ENCODE assay signal across 12 cellular contexts in genomic region chr9:90107021-90107771, GRCh38.
DNase-seq lines count a peak whose midpoint lies in the region; ATAC-seq and TF ChIP-seq lines count a peak whose summit lies in the region.
"Had no signal": no experiment of that assay in that cellular context is flagged by ENCODE, and none has a peak within 500 bp of the region (broad histone marks: within the 10 kb centered on the region; RNA-seq: fewer than 3 reads in every experiment).

No MANE protein-coding gene starts in this region.

- no peaks in the 10 kb centered on the region for H3K79me2 ChIP-seq in GM23338 (replicated peaks; ENCODE audit: insufficient read depth)

- H3K27me3 ChIP-seq in upper lobe of right lung (no peaks in the 10 kb centered on the region), GM23338 (ENCODE audit: insufficient read depth) (no peaks in the 10 kb centered on the region)
- H3K27me3 ChIP-seq: spleen had no signal

- peaks cover 13% of the 10 kb centered on the region for H3K4me1 ChIP-seq in upper lobe of right lung
- H3K4me1 ChIP-seq in GM23338 (ENCODE audit: insufficient read depth): no peaks in the 10 kb centered on the region

- H2AFZ ChIP-seq in GM23338: no peak overlapping the region

- H3K9me2 ChIP-seq in GM23338 (ENCODE audit: insufficient read depth): no peaks in the 10 kb centered on the region

- no peak overlapping the region for H3K4me3 ChIP-seq in upper lobe of right lung
- H3K4me3 ChIP-seq in GM23338: no peak overlapping the region
- H3K4me3 ChIP-seq: K562, spleen had no signal

- H3K9me3 Mint-ChIP-seq in GM23338: peaks cover 11% of the 10 kb centered on the region

- H4K20me1 ChIP-seq in GM23338 (replicated peaks; ENCODE audit: insufficient read depth): no peaks in the 10 kb centered on the region

- H3F3A ChIP-seq in GM23338 (replicated peaks; ENCODE audit: low read depth): no peaks in the 10 kb centered on the region

- ATAC-seq in upper lobe of right lung: peak; percentile 66
- ATAC-seq in GM23338: no peak
- no peak for ATAC-seq in HG02763 (IDR thresholded peaks at IDR 0.05; ENCODE audit: unreplicated experiment)
- ATAC-seq: K562 had no signal

- TF ChIP-seq CTCF in upper lobe of right lung (IDR thresholded peaks at IDR 0.05): no peak
- no peak for TF ChIP-seq CTCF in GM23338 (conservative IDR thresholded peaks at IDR 0.05; ENCODE audit: low read depth in 2 of 2)

- DNase-seq in DMS 273 (lab: John Stamatoyannopoulos, UW; ENCODE audit: unreplicated experiment) (peak; percentile 70), DMS 273 treated with DMSO at 0.1 percent for 48 hours (lab: John Stamatoyannopoulos, UW) (no peak), SHP77 (lab: John Stamatoyannopoulos, UW) (peak; percentile 90 to 95), islet precursor cell (peak; percentile 72), upper lobe of right lung (no peak), GM23338 (ENCODE audit: low spot score) (no peak)
- no peak for DNase-seq in activated T-cell treated with anti-CD3 and anti-CD28 coated beads, Interleukin-2, amount 50 U/mL, for 48 hours
- DNase-seq: activated B cell treated with CpG ODN at 0.5 μM for 24 hours, spleen had no signal

- H3K27me3 Mint-ChIP-seq in GM23338 (ENCODE audit: insufficient read depth, low read depth, poor library complexity): peaks cover 1% of the 10 kb centered on the region

- 0 out of 3 replicates have a peak, but pooled peaks cover under 1% of the 10 kb centered on the region for H3K4me1 Mint-ChIP-seq in GM23338

- H3K9me3 ChIP-seq in upper lobe of right lung: no peaks in the 10 kb centered on the region

- no peaks in the 10 kb centered on the region for H3K36me3 Mint-ChIP-seq in GM23338 (ENCODE audit: low read depth)

- no peaks in the 10 kb centered on the region for H3K36me3 ChIP-seq in upper lobe of right lung
- no peaks in the 10 kb centered on the region for H3K36me3 ChIP-seq in GM23338 (ENCODE audit: insufficient read depth)
- H3K36me3 ChIP-seq: spleen had no signal

- no peak overlapping the region for H3K4me2 ChIP-seq in GM23338

- intact Hi-C loops in upper lobe of right lung (cut with DNase I): no loop called here

- H3K4me3 Mint-ChIP-seq in GM23338: no peak overlapping the region
- H3K4me3 Mint-ChIP-seq: activated B cell treated with CpG ODN at 0.5 μM for 24 hours had no signal

- no peak overlapping the region for H3K27ac Mint-ChIP-seq in GM23338
- H3K27ac Mint-ChIP-seq: activated B cell treated with CpG ODN at 0.5 μM for 24 hours had no signal

- H3K27ac ChIP-seq in upper lobe of right lung (no peak overlapping the region), GM23338 (ENCODE audit: low read depth) (no peak overlapping the region)
- H3K27ac ChIP-seq: 22Rv1 had no signal

TF ChIP-seq in GM23338, 12 proteins besides CTCF, POLR2A, EP300 and RAD21:
- TF ChIP-seq STAT1 (IDR thresholded peaks at IDR 0.05; ENCODE audit: unreplicated experiment): no peak
- no peak for TF ChIP-seq POLR2AphosphoS5 (IDR thresholded peaks at IDR 0.05; ENCODE audit: low read depth)
- no peak for TF ChIP-seq REST (IDR thresholded peaks at IDR 0.05; ENCODE audit: unreplicated experiment)
- TF ChIP-seq NANOG (IDR thresholded peaks at IDR 0.05; ENCODE audit: borderline replicate concordance): no peak
- TF ChIP-seq ETS1 (IDR thresholded peaks at IDR 0.05): no peak
- TF ChIP-seq ZNF114 (CRISPR knock-in tag; IDR thresholded peaks at IDR 0.05): no peak

Comparison
In these comparisons a context has a peak if more than half of its experiments do, and no peak if none do; other contexts are left out.
1. DNase-seq: peak in DMS 273 (single experiment), SHP77 (2 of 2) and islet precursor cell (single experiment); none in DMS 273 treated with DMSO at 0.1 percent for 48 hours (single experiment), upper lobe of right lung (single experiment), activated T-cell treated with anti-CD3 and anti-CD28 coated beads, Interleukin-2, amount 50 U/mL, for 48 hours (0 of 2) and GM23338 (single experiment).